Comparison of ENCODE assay signal across 27 cellular contexts in genomic region chr16:69366431-69366830, GRCh38. TPM values are rescaled to one million over a fixed set of nuclear protein-coding genes. Genes with fewer than 3 reads are reported as not detected.
DNase-seq lines count a peak whose midpoint lies in the region; ATAC-seq and TF ChIP-seq lines count a peak whose summit lies in the region.
"Had no signal": no experiment of that assay in that cellular context is flagged by ENCODE, and none has a peak within 500 bp of the region (broad histone marks: within the 10 kb centered on the region; RNA-seq: fewer than 3 reads in every experiment).

No MANE protein-coding gene starts in this region.

- ATAC-seq in RWPE2 (ENCODE audit: low read depth), result no peak
- ATAC-seq: effector memory CD8-positive, alpha-beta T cell; left cardiac atrium; natural killer cell treated with Interleukin-12 subunit alpha and Interleukin-12 subunit beta and Interleukin-15 and Interleukin-18, amount 100 ng/mL, for 72 hours; PC-3; Right ventricle myocardium inferior; SK-N-SH treated with all-trans-retinoic acid at 6 μM for 48 hours had no signal

- H3K27ac ChIP-seq in RWPE2 (ENCODE audit: poor library complexity, severe bottlenecking), result no peak overlapping the region
- peak overlapping the region; percentile 1 for H3K27ac ChIP-seq in angular gyrus (ENCODE audit: low read depth, low read length)
- H3K27ac ChIP-seq in uterus, result peak overlapping the region; percentile 68 to 76
- H3K27ac ChIP-seq: prostate gland, sigmoid colon, tibial nerve had no signal

- no peaks in the 10 kb centered on the region for H3K4me1 ChIP-seq in RWPE2 (ENCODE audit: insufficient read depth, poor library complexity, severe bottlenecking)
- H3K4me1 ChIP-seq in uterus, result no peaks in the 10 kb centered on the region
- H3K4me1 ChIP-seq: prostate gland, sigmoid colon, tibial nerve had no signal

- intact Hi-C loops in uterus (cut with DNase I; ENCODE audit: low total_unique reads), result no loop called here

- TF ChIP-seq CTCF in RWPE2 (IDR thresholded peaks at IDR 0.05; ENCODE audit: poor library complexity, severe bottlenecking), result no peak
- TF ChIP-seq CTCF in uterus (IDR thresholded peaks at IDR 0.05), result no peak

- H3K9me3 ChIP-seq in RWPE2 (ENCODE audit: severe bottlenecking) (no peaks in the 10 kb centered on the region), uterus (no peaks in the 10 kb centered on the region)
- H3K9me3 ChIP-seq: prostate gland, sigmoid colon, tibial nerve had no signal

- no peak for TF ChIP-seq POLR2A in uterus (IDR thresholded peaks at IDR 0.05)

- no peak overlapping the region for H3K4me3 ChIP-seq in RWPE2 (ENCODE audit: severe bottlenecking)
- no peak overlapping the region for H3K4me3 ChIP-seq in uterus
- H3K4me3 ChIP-seq: prostate gland, sigmoid colon, tibial nerve had no signal

- DNase-seq in stimulated activated CD4-positive, alpha-beta T cell treated with anti-CD3 and anti-CD28 coated beads, Interleukin-15, amount 100 ng/mL, for 24 hours, result peak; percentile 41
- no peak for DNase-seq in stimulated activated CD4-positive, alpha-beta T cell treated with anti-CD3 and anti-CD28 coated beads, Interleukin-4, amount 100 ng/mL, for 4 hours
- DNase-seq in RWPE2 (ENCODE audit: low spot score) (peak; percentile 38), uterus (no peak), RKO (ENCODE audit: low spot score) (no peak), GDM1 (lab: John Stamatoyannopoulos, UW) (no peak)
- DNase-seq: activated CD4-positive, alpha-beta T cell treated with anti-CD3 and anti-CD28 coated beads for 1 hour; activated gamma-delta T cell; central memory CD4-positive, alpha-beta T cell; DMS79; effector memory CD8-positive, alpha-beta T cell; erythroblast; HCEC 1CT; immature natural killer cell; left cardiac atrium; NCI-H146; NCI-H226; NCI-H69; occipital lobe; PC-3; sigmoid colon had no signal

- H3K27me3 ChIP-seq in RWPE2 (ENCODE audit: insufficient read depth, poor library complexity, severe bottlenecking) (no peaks in the 10 kb centered on the region), uterus (no peaks in the 10 kb centered on the region)
- H3K27me3 ChIP-seq: sigmoid colon, tibial nerve had no signal

- H3K36me3 ChIP-seq in RWPE2 (ENCODE audit: low read depth), result peaks cover 65% of the 10 kb centered on the region
- no peaks in the 10 kb centered on the region for H3K36me3 ChIP-seq in uterus

RNA-seq across cellular contexts. Expression of gene TMED6, which starts 14.8 kb away (rescaled TPM):
- under 1 TPM in 1 of 4 donors, not detected in 3; 0.98 TPM for total RNA-seq in uterus
- total RNA-seq: occipital lobe, PC-3, Right ventricle myocardium inferior, sigmoid colon, tibial nerve had no signal

RNA-seq across cellular contexts. Expression of gene TERF2, which starts 19.4 kb away (rescaled TPM):
- total RNA-seq in uterus, result 10 to 100 TPM; 13.5 to 62.2 (median 27.1) TPM

RNA-seq across cellular contexts. Expression of gene NIP7, which starts 26.9 kb away (rescaled TPM):
- 10 to 100 TPM in 3 of 4 donors, 1 to 10 TPM in 1; 6.2 to 21.7 (median 16.9) TPM for total RNA-seq in uterus

RNA-seq across cellular contexts. Expression of gene COG8, which starts 27.1 kb away (rescaled TPM):
- total RNA-seq in uterus, result 10 to 100 TPM; 39.4 to 58.8 (median 43.0) TPM

RNA-seq across cellular contexts. Expression of gene PDF, which starts 36.0 kb away (rescaled TPM):
- 10 to 100 TPM in 2 of 4 donors, 1 to 10 TPM in 2; 3.2 to 69.9 (median 13.2) TPM for total RNA-seq in uterus

Comparison
In these comparisons a context has a peak if more than half of its experiments do, and no peak if none do; other contexts are left out.
1. DNase-seq: peak in stimulated activated CD4-positive, alpha-beta T cell treated with anti-CD3 and anti-CD28 coated beads, Interleukin-15, amount 100 ng/mL, for 24 hours (single experiment) and RWPE2 (single experiment); none in stimulated activated CD4-positive, alpha-beta T cell treated with anti-CD3 and anti-CD28 coated beads, Interleukin-4, amount 100 ng/mL, for 4 hours (0 of 2), uterus (0 of 2), RKO (single experiment) and GDM1 (single experiment).